ENCODE assay signal across 8 cellular contexts in the genomic region with DNA sequence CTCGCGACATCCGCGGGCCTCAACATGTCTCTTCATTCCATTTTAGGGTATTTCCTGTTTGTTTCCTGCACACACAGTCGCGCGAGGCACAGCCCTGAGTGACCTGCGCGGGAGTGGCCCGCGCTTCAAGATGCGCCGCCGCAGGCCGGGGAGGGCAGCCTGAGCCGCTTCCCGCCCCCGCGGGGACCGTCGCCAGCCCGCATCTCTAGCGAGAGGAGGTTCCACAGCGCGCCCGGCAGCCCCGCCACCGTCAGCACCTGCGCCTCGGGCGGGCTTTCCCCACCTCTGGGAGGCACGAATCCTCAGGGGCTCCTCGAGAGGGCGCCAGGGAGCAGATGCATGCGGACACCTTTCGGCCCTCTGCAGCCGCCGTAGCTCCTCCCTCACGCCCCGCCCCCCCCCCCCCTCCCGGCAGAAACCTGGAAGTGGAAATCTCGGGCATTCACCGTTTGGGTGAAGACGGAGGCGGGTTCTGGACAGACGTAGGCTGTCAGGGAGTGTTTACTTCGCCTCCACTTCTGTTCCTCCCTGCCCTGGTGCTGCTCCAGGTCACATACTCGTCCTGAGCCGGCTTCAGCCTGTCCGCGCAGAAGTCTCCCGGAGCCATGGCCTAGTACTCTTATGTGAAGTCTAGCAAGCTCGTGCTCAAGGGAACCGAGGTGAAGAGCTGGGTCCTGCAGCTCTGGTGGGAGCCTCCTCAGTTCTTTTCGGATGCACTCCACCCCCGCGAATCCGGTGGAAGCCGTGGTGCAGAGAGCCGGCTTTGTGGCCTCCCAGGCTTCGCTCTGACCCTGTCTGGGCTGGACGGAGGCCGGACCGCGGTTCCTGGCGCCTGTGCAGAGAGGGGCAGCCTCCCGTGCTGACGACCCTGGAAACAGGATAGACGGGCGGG.
DNase-seq lines count a peak whose midpoint lies in the region; ATAC-seq and TF ChIP-seq lines count a peak whose summit lies in the region.

No MANE protein-coding gene starts in this region.

- peak overlapping the region; percentile 54 for H3K4me3 ChIP-seq in BJ (ENCODE audit: low read depth, low read length)

- ATAC-seq in GM19351 (IDR thresholded peaks at IDR 0.05; ENCODE audit: unreplicated experiment) (peak; percentile 94), HG03575 (IDR thresholded peaks at IDR 0.05; ENCODE audit: extremely low read depth, insufficient number of reproducible peaks, low FRiP score, unreplicated experiment) (peak; percentile 91)

- CTCF ChIA-PET in BJ (lab: Yijun Ruan, JAX), result no interaction called here

- DNase-seq in BJ (ENCODE audit: low read depth) (peak; percentile 13), NK-92 (lab: John Stamatoyannopoulos, UW; ENCODE audit: unreplicated experiment) (peak; percentile 47), epidermal melanocyte (ENCODE audit: insufficient read length, low spot score) (peak; percentile 54), middle frontal gyrus (ENCODE audit: extremely low spot score, low spot score) (peak; percentile 6)
- peak; percentile 92 for DNase-seq in activated CD8-positive, alpha-beta memory T cell treated with anti-CD3 and anti-CD28 coated beads, Interleukin-2, amount 50 U/mL, for 48 hours
- peak; percentile 72 to 78 for DNase-seq in stimulated activated CD8-positive, alpha-beta memory T cell treated with anti-CD3 and anti-CD28 coated beads, Interleukin-4, amount 100 ng/mL, for 4 hours (ENCODE audit: low read depth in 2 of 2, low spot score in 1 of 2)

- no peaks in the 10 kb centered on the region for H3K27me3 ChIP-seq in BJ (ENCODE audit: control insufficient read depth, insufficient read depth, low read length)

- peak; percentile 79 for TF ChIP-seq CTCF in BJ (IDR thresholded peaks at IDR 0.05; ENCODE audit: insufficient read depth, low read depth, low read length)

- no peaks in the 10 kb centered on the region for H3K36me3 ChIP-seq in BJ (ENCODE audit: control insufficient read depth, insufficient read depth, low read length)

- POLR2A ChIA-PET in BJ (lab: Charles Lee), result no interaction called here

Comparison
In these comparisons a context has a peak if more than half of its experiments do, and no peak if none do; other contexts are left out.
1. Peak in every context shown above with its lines: DNase-seq, ATAC-seq and H3K4me3 ChIP-seq.
2. DNase-seq: peak in every context shown above with its lines; median percentile 92 in activated CD8-positive, alpha-beta memory T cell treated with anti-CD3 and anti-CD28 coated beads, Interleukin-2, amount 50 U/mL, for 48 hours; 75 in stimulated activated CD8-positive, alpha-beta memory T cell treated with anti-CD3 and anti-CD28 coated beads, Interleukin-4, amount 100 ng/mL, for 4 hours; 54 in epidermal melanocyte; 47 in NK-92; 13 in BJ; 6 in middle frontal gyrus.